ENCODE assay signal across 23 cellular contexts in genomic region chr21:45997495-45998275, GRCh38. TPM values are rescaled to one million over a fixed set of nuclear protein-coding genes. Genes with fewer than 3 reads are reported as not detected.
A peak's percentile ranks its signal among the peaks of the same experiment; 100 is the strongest.
DNase-seq lines count a peak whose midpoint lies in the region; ATAC-seq and TF ChIP-seq lines count a peak whose summit lies in the region.
"Had no signal": no experiment of that assay in that cellular context is flagged by ENCODE, and none has a peak within 500 bp of the region (broad histone marks: within the 10 kb centered on the region; RNA-seq: fewer than 3 reads in every experiment).

No MANE protein-coding gene starts in this region.

- no peak for TF ChIP-seq CTCF in endodermal cell (conservative IDR thresholded peaks at IDR 0.05)

- no peaks in the 10 kb centered on the region for H3K36me3 ChIP-seq in endodermal cell (ENCODE audit: control insufficient read depth, insufficient read depth, low read length)
- H3K36me3 ChIP-seq in mesenchymal stem cell (ENCODE audit: control insufficient read depth in 1 of 2, insufficient read depth in 2 of 2, low read depth in 1 of 2, low read length in 2 of 2): peaks cover 97 to 100% of the 10 kb centered on the region in 2 experiments
- peaks cover 48 to 54% of the 10 kb centered on the region in 2 donors for H3K36me3 ChIP-seq in stomach smooth muscle (ENCODE audit: control insufficient read depth in 2 of 2, insufficient read depth in 2 of 2, low read length in 2 of 2)

- H3K79me1 ChIP-seq in mesenchymal stem cell (replicated peaks; ENCODE audit: low read length, poor library complexity, severe bottlenecking): peaks cover 25% of the 10 kb centered on the region

- no peaks in the 10 kb centered on the region for H3K4me1 Mint-ChIP-seq in endodermal cell
- H3K4me1 Mint-ChIP-seq: brain; CD4-positive, CD25-positive, alpha-beta regulatory T cell had no signal

- no peaks in the 10 kb centered on the region for H3K27me3 Mint-ChIP-seq in endodermal cell (ENCODE audit: insufficient read depth)
- H3K27me3 Mint-ChIP-seq: brain; CD4-positive, CD25-positive, alpha-beta regulatory T cell; stimulated activated naive B cell treated with anti-CD40 and anti-IgM and Interleukin-4, amounts not matched to agents 10 μg/mL and 1 μg/mL and 100 μg/mL, for 72 hours had no signal

- no peak overlapping the region for H3K4me2 ChIP-seq in mesenchymal stem cell (ENCODE audit: low read length, poor library complexity, severe bottlenecking)
- H3K4me2 ChIP-seq: A549 had no signal

- H2AK5ac ChIP-seq in mesenchymal stem cell (ENCODE audit: low read length, severe bottlenecking): no peak overlapping the region

- H3K18ac ChIP-seq in mesenchymal stem cell (ENCODE audit: low read depth in 1 of 2, low read length in 2 of 2): no peak overlapping the region

- H3K4me3 Mint-ChIP-seq in endodermal cell: no peak overlapping the region
- H3K4me3 Mint-ChIP-seq: brain; CD4-positive, CD25-positive, alpha-beta regulatory T cell; stimulated activated naive B cell treated with anti-CD40 and anti-IgM and Interleukin-4, amounts not matched to agents 10 μg/mL and 1 μg/mL and 100 μg/mL, for 72 hours; T-helper 1 cell treated with Interleukin-12 subunit alpha and Interleukin-12 subunit beta and Interleukin-4 antibody, amounts not matched to agents 30 μg/mL and 1 μg/mL, for 36 hours had no signal

- no peak for ATAC-seq in HG03280 (IDR thresholded peaks at IDR 0.05; ENCODE audit: unreplicated experiment)
- ATAC-seq: A549; HCT116; stimulated activated naive B cell treated with anti-CD40 and anti-IgM and Interleukin-4, amounts not matched to agents 10 μg/mL and 1 μg/mL and 100 μg/mL, for 72 hours; upper lobe of right lung had no signal

- H3K36me3 Mint-ChIP-seq in endodermal cell (ENCODE audit: low read depth): peaks cover 26% of the 10 kb centered on the region
- H3K36me3 Mint-ChIP-seq: CD4-positive, CD25-positive, alpha-beta regulatory T cell had no signal

- H3K4me3 ChIP-seq in endodermal cell (ENCODE audit: low read length): no peak overlapping the region
- no peak overlapping the region for H3K4me3 ChIP-seq in mesenchymal stem cell (ENCODE audit: insufficient read depth in 1 of 2, low read depth in 1 of 2, low read length in 2 of 2)
- H3K4me3 ChIP-seq in stomach smooth muscle (ENCODE audit: low read length in 2 of 2): no peak overlapping the region
- H3K4me3 ChIP-seq: A549, skin epidermis, upper lobe of right lung had no signal

- no peak overlapping the region for H2BK120ac ChIP-seq in mesenchymal stem cell (ENCODE audit: low read depth, low read length)

- no peaks in the 10 kb centered on the region for H3K4me1 ChIP-seq in endodermal cell (ENCODE audit: control insufficient read depth, insufficient read depth, low read length)
- H3K4me1 ChIP-seq in mesenchymal stem cell (ENCODE audit: control insufficient read depth, insufficient read depth, low read depth, low read length): peaks cover 30% of the 10 kb centered on the region
- H3K4me1 ChIP-seq in stomach smooth muscle (ENCODE audit: control insufficient read depth, insufficient read depth, low read length): peaks cover 35% of the 10 kb centered on the region
- H3K4me1 ChIP-seq: A549, upper lobe of right lung had no signal

- no peak overlapping the region for H3K27ac Mint-ChIP-seq in endodermal cell
- H3K27ac Mint-ChIP-seq: brain; CD4-positive, CD25-positive, alpha-beta regulatory T cell; stimulated activated naive B cell treated with anti-CD40 and anti-IgM and Interleukin-4, amounts not matched to agents 10 μg/mL and 1 μg/mL and 100 μg/mL, for 72 hours; T-helper 1 cell treated with Interleukin-12 subunit alpha and Interleukin-12 subunit beta and Interleukin-4 antibody, amounts not matched to agents 30 μg/mL and 1 μg/mL, for 36 hours had no signal

- H3K9me3 Mint-ChIP-seq in endodermal cell: no peaks in the 10 kb centered on the region
- H3K9me3 Mint-ChIP-seq: brain; CD4-positive, CD25-positive, alpha-beta regulatory T cell; T-helper 1 cell treated with Interleukin-12 subunit alpha and Interleukin-12 subunit beta and Interleukin-4 antibody, amounts not matched to agents 30 μg/mL and 1 μg/mL, for 36 hours had no signal

- H2AFZ ChIP-seq in mesenchymal stem cell (ENCODE audit: low read depth, low read length): no peak overlapping the region

- DNase-seq in activated effector memory CD4-positive, alpha-beta T cell treated with anti-CD3 and anti-CD28 coated beads, Interleukin-2, amount 50 U/mL, for 16 hours: peak; percentile 55
- DNase-seq in activated effector memory CD4-positive, alpha-beta T cell treated with Interleukin-2 at 50 U/mL for 16 hours: no peak
- peak; percentile 42 for DNase-seq in endodermal cell
- DNase-seq in mesenchymal stem cell: no peak
- no peak for DNase-seq in kidney glomerular epithelial cell (lab: John Stamatoyannopoulos, UW)
- DNase-seq in hepatic stellate cell (ENCODE audit: low spot score): no peak
- DNase-seq: activated CD8-positive, alpha-beta memory T cell treated with anti-CD3 and anti-CD28 coated beads for 24 hours; activated gamma-delta T cell treated with Interleukin-2 at 50 U/mL for 16 hours; DMS79; effector CD8-positive, alpha-beta T cell; NCI-H1694 treated with DMSO at 0.1 percent for 48 hours; NCI-H446 treated with DMSO at 0.1 percent for 48 hours; SHP77 treated with DMSO at 0.1 percent for 48 hours; stimulated activated naive B cell treated with anti-CD40 and anti-IgM and Interleukin-4, amounts not matched to agents 10 μg/mL and 1 μg/mL and 100 μg/mL, for 72 hours; upper lobe of right lung had no signal

- H3K4ac ChIP-seq in mesenchymal stem cell (ENCODE audit: low read depth in 1 of 2, low read length in 2 of 2): no peak overlapping the region

- no peak overlapping the region for H3K23ac ChIP-seq in mesenchymal stem cell (ENCODE audit: low read length in 2 of 2)

- 95% methylated on average over 20 to 38 of the region's 38 CpGs for WGBS in endodermal cell (ENCODE audit: insufficient coverage in 1 of 2, insufficient read length in 1 of 2), 2 experiments
- whole genome bisulfite sequencing in mesenchymal stem cell: 97% methylated on average over 33 of the region's 38 CpGs

- no peak overlapping the region for H3K9ac ChIP-seq in endodermal cell (ENCODE audit: extremely low read depth, low read length, poor library complexity, severe bottlenecking)
- H3K9ac ChIP-seq in mesenchymal stem cell (ENCODE audit: low read length): peak overlapping the region; percentile 38
- H3K9ac ChIP-seq in stomach smooth muscle (ENCODE audit: low read length in 2 of 2): no peak overlapping the region

- H4K91ac ChIP-seq in mesenchymal stem cell (ENCODE audit: low read length): no peak overlapping the region

- H4K8ac ChIP-seq in mesenchymal stem cell (ENCODE audit: low read length): no peak overlapping the region

- H3K27ac ChIP-seq in endodermal cell (ENCODE audit: low read depth, low read length) (no peak overlapping the region), mesenchymal stem cell (ENCODE audit: low read length, poor library complexity, severe bottlenecking) (no peak overlapping the region), stomach smooth muscle (ENCODE audit: low read length) (peak overlapping the region; percentile 64)
- H3K27ac ChIP-seq: A549, upper lobe of right lung had no signal

- H2BK5ac ChIP-seq in mesenchymal stem cell (ENCODE audit: low read depth, low read length, poor library complexity, severe bottlenecking): no peak overlapping the region

- no peak overlapping the region for H2BK15ac ChIP-seq in mesenchymal stem cell (ENCODE audit: low read depth, poor library complexity, severe bottlenecking)

- H3K27me3 ChIP-seq in endodermal cell (ENCODE audit: control insufficient read depth, insufficient read depth, low read length, poor library complexity, severe bottlenecking): no peaks in the 10 kb centered on the region
- H3K27me3 ChIP-seq in mesenchymal stem cell (ENCODE audit: control insufficient read depth in 1 of 2, insufficient read depth in 1 of 2, low read length in 2 of 2): no peaks in the 10 kb centered on the region
- no peaks in the 10 kb centered on the region for H3K27me3 ChIP-seq in stomach smooth muscle (ENCODE audit: control insufficient read depth in 1 of 2, insufficient read depth in 2 of 2, low read length in 2 of 2)
- H3K27me3 ChIP-seq: upper lobe of right lung had no signal

- no peak overlapping the region for H3K14ac ChIP-seq in mesenchymal stem cell (ENCODE audit: low read length in 2 of 2)

- H2BK12ac ChIP-seq in mesenchymal stem cell (ENCODE audit: low read length in 2 of 2): no peak overlapping the region

- H3K9me3 ChIP-seq in endodermal cell (ENCODE audit: control insufficient read depth, low read length) (no peaks in the 10 kb centered on the region), mesenchymal stem cell (ENCODE audit: control insufficient read depth, low read length) (peaks cover 4% of the 10 kb centered on the region), stomach smooth muscle (ENCODE audit: control insufficient read depth in 2 of 2, low read length in 2 of 2) (no peaks in the 10 kb centered on the region)
- H3K9me3 ChIP-seq: A549, upper lobe of right lung had no signal

RNA-seq across cellular contexts. Expression of gene COL6A1, which starts 16.1 kb away (rescaled TPM):
- total RNA-seq in endodermal cell: 100 to 1,000 TPM; 232 to 407 TPM
- polyA plus RNA-seq in endodermal cell (2013, experiment 1 of 2): 172 TPM
- 154 TPM for polyA plus RNA-seq in endodermal cell (2013, experiment 2 of 2)
- 2,201 TPM for polyA plus RNA-seq in mesenchymal stem cell (2013, experiment 1 of 2)
- 2,173 TPM for polyA plus RNA-seq in mesenchymal stem cell (2013, experiment 2 of 2)

Comparison
In these comparisons a context has a peak if more than half of its experiments do, and no peak if none do; other contexts are left out.
1. DNase-seq: peak in activated effector memory CD4-positive, alpha-beta T cell treated with anti-CD3 and anti-CD28 coated beads, Interleukin-2, amount 50 U/mL, for 16 hours (single experiment) and endodermal cell (single experiment); none in activated effector memory CD4-positive, alpha-beta T cell treated with Interleukin-2 at 50 U/mL for 16 hours (single experiment), mesenchymal stem cell (single experiment), kidney glomerular epithelial cell (single experiment) and hepatic stellate cell (single experiment).